6 cellular contexts compared by ENCODE assay signal in the genomic region with DNA sequence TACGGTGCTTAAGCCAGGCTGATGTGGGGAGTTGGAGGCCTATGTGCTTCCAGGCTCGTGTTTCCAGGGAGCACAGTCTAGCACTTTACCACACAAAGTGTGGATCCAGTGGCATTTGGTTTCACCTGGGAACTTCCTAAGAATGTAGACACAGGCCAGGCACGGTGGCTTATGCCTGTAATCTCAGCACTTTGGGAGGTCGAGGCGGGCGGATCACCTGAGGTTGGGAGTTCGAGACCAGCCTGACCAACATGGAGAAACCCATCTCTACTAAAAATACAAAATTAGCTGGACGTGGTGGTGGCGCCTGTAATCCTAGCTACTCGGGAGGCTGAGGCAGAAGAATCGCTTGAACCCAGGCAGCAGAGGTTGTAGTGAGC. TPM values are rescaled to one million over a fixed set of nuclear protein-coding genes. Genes with fewer than 3 reads are reported as not detected.
DNase-seq lines count a peak whose midpoint lies in the region; ATAC-seq and TF ChIP-seq lines count a peak whose summit lies in the region.
"Not testable (repeated sequence)": the region's sequence is repeated elsewhere in the genome, so short reads cannot be mapped to it uniquely, and the experiment has no call there.

No MANE protein-coding gene starts in this region.

- not testable (repeated sequence) for H3K27ac ChIP-seq in CD8-positive, alpha-beta T cell (ENCODE audit: low read depth, low read length); mesendoderm (ENCODE audit: low read depth, low read length)

- WGBS in mesendoderm (ENCODE audit: extremely low coverage, insufficient coverage, low lambda C conversion rate), result no CpG with 5 or more reads among the region's 11 CpGs

- CTCF ChIA-PET in CD8-positive, alpha-beta T cell (lab: Charles Lee), result interaction anchor here (0.7 to 16.6 kb wide), 7 partner anchors 12 to 532 kb away, joined by 3 to 136 read pairs (median 3); no protein-coding TSS in a partner anchor

- not testable (repeated sequence) for H3K27me3 ChIP-seq in CD8-positive, alpha-beta T cell (ENCODE audit: insufficient read depth, low read length); mesendoderm (ENCODE audit: insufficient read depth, low read length, poor library complexity)

- peaks cover 52% of the 10 kb centered on the region for H3K36me3 ChIP-seq in CD8-positive, alpha-beta T cell (ENCODE audit: insufficient read depth, low read length)
- peaks cover 14% of the 10 kb centered on the region for H3K36me3 ChIP-seq in mesendoderm (ENCODE audit: control insufficient read depth, insufficient read depth, low read length)

- not testable (repeated sequence) for H3K9me3 ChIP-seq in CD8-positive, alpha-beta T cell (ENCODE audit: low read length)

- TF ChIP-seq CTCF in CD8-positive, alpha-beta T cell (IDR thresholded peaks at IDR 0.05); brain (conservative IDR thresholded peaks at IDR 0.05): not testable (repeated sequence)

- ATAC-seq in CD8-positive, alpha-beta T cell; activated T-helper 17 cell treated with anti-CD3 and anti-CD28 coated beads, Interleukin-2, amount 50 U/mL, for 72 hours (replicated peaks); stimulated activated naive CD8-positive, alpha-beta T cell treated with anti-CD3 and anti-CD28 coated beads, Interleukin-15, amount 100 ng/mL, for 72 hours: not testable (repeated sequence)

- not testable (repeated sequence) for H2AK5ac ChIP-seq in mesendoderm (ENCODE audit: low read length)

- H3K27ac Mint-ChIP-seq in CD8-positive, alpha-beta T cell, result peak overlapping the region; percentile 90
- H3K27ac Mint-ChIP-seq in T-helper 2 cell treated with Interferon-gamma antibody and Interleukin-4, amounts not matched to agents 5 μg/mL and 100 μg/mL, for 36 hours, result peak overlapping the region; percentile 22
- peak overlapping the region; percentile 80 for H3K27ac Mint-ChIP-seq in activated T-helper 17 cell treated with anti-CD3 and anti-CD28 coated beads, Interleukin-2, amount 50 U/mL, for 72 hours
- peak overlapping the region in 1 of 5 experiments; percentile 40 for H3K27ac Mint-ChIP-seq in brain
- peak overlapping the region in 1 of 2 donors; percentile 61 for H3K27ac Mint-ChIP-seq in stimulated activated naive CD8-positive, alpha-beta T cell treated with anti-CD3 and anti-CD28 coated beads, Interleukin-15, amount 100 ng/mL, for 72 hours

- H3K79me1 ChIP-seq in mesendoderm (ENCODE audit: low read length), result peaks cover 26% of the 10 kb centered on the region

- H3K36me3 Mint-ChIP-seq in CD8-positive, alpha-beta T cell, result peaks cover 89% of the 10 kb centered on the region
- H3K36me3 Mint-ChIP-seq in T-helper 2 cell treated with Interferon-gamma antibody and Interleukin-4, amounts not matched to agents 5 μg/mL and 100 μg/mL, for 36 hours (ENCODE audit: low read depth), result peaks cover 83% of the 10 kb centered on the region
- H3K36me3 Mint-ChIP-seq in activated T-helper 17 cell treated with anti-CD3 and anti-CD28 coated beads, Interleukin-2, amount 50 U/mL, for 72 hours (ENCODE audit: low read depth), result peaks cover 100% of the 10 kb centered on the region
- peaks cover 87% of the 10 kb centered on the region for H3K36me3 Mint-ChIP-seq in brain

- H3K4me1 Mint-ChIP-seq in CD8-positive, alpha-beta T cell (ENCODE audit: low read depth), result peaks cover 81% of the 10 kb centered on the region
- H3K4me1 Mint-ChIP-seq in T-helper 2 cell treated with Interferon-gamma antibody and Interleukin-4, amounts not matched to agents 5 μg/mL and 100 μg/mL, for 36 hours (ENCODE audit: low read depth), result peaks cover 61% of the 10 kb centered on the region
- H3K4me1 Mint-ChIP-seq in activated T-helper 17 cell treated with anti-CD3 and anti-CD28 coated beads, Interleukin-2, amount 50 U/mL, for 72 hours, result peaks cover 51% of the 10 kb centered on the region
- H3K4me1 Mint-ChIP-seq in brain, result peaks cover 90% of the 10 kb centered on the region
- H3K4me1 Mint-ChIP-seq in stimulated activated naive CD8-positive, alpha-beta T cell treated with anti-CD3 and anti-CD28 coated beads, Interleukin-15, amount 100 ng/mL, for 72 hours, result peaks cover 69% of the 10 kb centered on the region

- H2BK5ac ChIP-seq in mesendoderm (ENCODE audit: low read length), result not testable (repeated sequence)

- not testable (repeated sequence) for H2BK15ac ChIP-seq in mesendoderm (replicated peaks; ENCODE audit: low read depth)

- not testable (repeated sequence) for H3K23ac ChIP-seq in mesendoderm (ENCODE audit: low read length)

- not testable (repeated sequence) for H4K8ac ChIP-seq in mesendoderm (ENCODE audit: low read depth, low read length)

- intact Hi-C loops in CD8-positive, alpha-beta T cell (cut with DNase I, micrococcal nuclease), result not testable (repeated sequence)

- H3K18ac ChIP-seq in mesendoderm (ENCODE audit: low read length), result not testable (repeated sequence)

- H2BK120ac ChIP-seq in mesendoderm (ENCODE audit: low read depth, low read length), result not testable (repeated sequence)

- H3K79me2 ChIP-seq in mesendoderm (ENCODE audit: control insufficient read depth, insufficient read depth, low read length), result peaks cover 25% of the 10 kb centered on the region

- H3K27me3 Mint-ChIP-seq in CD8-positive, alpha-beta T cell (ENCODE audit: low read depth); T-helper 2 cell treated with Interferon-gamma antibody and Interleukin-4, amounts not matched to agents 5 μg/mL and 100 μg/mL, for 36 hours (ENCODE audit: low read depth); activated T-helper 17 cell treated with anti-CD3 and anti-CD28 coated beads, Interleukin-2, amount 50 U/mL, for 72 hours; stimulated activated naive CD8-positive, alpha-beta T cell treated with anti-CD3 and anti-CD28 coated beads, Interleukin-15, amount 100 ng/mL, for 72 hours: not testable (repeated sequence)
- H3K27me3 Mint-ChIP-seq in brain, result peaks cover 15% of the 10 kb centered on the region

- peak overlapping the region; percentile 95 for H3K4me3 Mint-ChIP-seq in CD8-positive, alpha-beta T cell
- peak overlapping the region; percentile 97 for H3K4me3 Mint-ChIP-seq in T-helper 2 cell treated with Interferon-gamma antibody and Interleukin-4, amounts not matched to agents 5 μg/mL and 100 μg/mL, for 36 hours
- peak overlapping the region; percentile 97 for H3K4me3 Mint-ChIP-seq in activated T-helper 17 cell treated with anti-CD3 and anti-CD28 coated beads, Interleukin-2, amount 50 U/mL, for 72 hours
- peak overlapping the region in 4 of 5 experiments; percentile 40 to 69 (median 55) for H3K4me3 Mint-ChIP-seq in brain
- peak overlapping the region; percentile 95 to 97 for H3K4me3 Mint-ChIP-seq in stimulated activated naive CD8-positive, alpha-beta T cell treated with anti-CD3 and anti-CD28 coated beads, Interleukin-15, amount 100 ng/mL, for 72 hours

- H3K9ac ChIP-seq in mesendoderm (ENCODE audit: low read length), result not testable (repeated sequence)

- not testable (repeated sequence) for H4K5ac ChIP-seq in mesendoderm (ENCODE audit: low read length)

- peak overlapping the region; percentile 1 for H3K4me3 ChIP-seq in CD8-positive, alpha-beta T cell (ENCODE audit: low read depth, low read length)
- H3K4me3 ChIP-seq in mesendoderm (ENCODE audit: low read length), result not testable (repeated sequence)

- not testable (repeated sequence) for H3K4ac ChIP-seq in mesendoderm (ENCODE audit: low read depth, low read length)

- DNase-seq in CD8-positive, alpha-beta T cell; T-helper 2 cell treated with Interferon-gamma antibody and Interleukin-4, amounts not matched to agents 5 μg/mL and 100 μg/mL, for 36 hours (ENCODE audit: low spot score); stimulated activated naive CD8-positive, alpha-beta T cell treated with anti-CD3 and anti-CD28 coated beads, Interleukin-15, amount 100 ng/mL, for 72 hours: not testable (repeated sequence)
- DNase-seq in mesendoderm, result peak; percentile 38

- POLR2A ChIA-PET in CD8-positive, alpha-beta T cell (lab: Charles Lee), result interaction anchor here (0.6 kb wide), 1 partner anchor 519 kb away, joined by 4 read pairs; no protein-coding TSS in a partner anchor

- not testable (repeated sequence) for H3K56ac ChIP-seq in mesendoderm (ENCODE audit: low read length)

- peaks cover 78% of the 10 kb centered on the region for H3K4me1 ChIP-seq in CD8-positive, alpha-beta T cell (ENCODE audit: insufficient read depth, low read length)
- not testable (repeated sequence) for H3K4me1 ChIP-seq in mesendoderm (ENCODE audit: control insufficient read depth, low read depth, low read length)

- not testable (repeated sequence) for H3K9me3 Mint-ChIP-seq in CD8-positive, alpha-beta T cell; T-helper 2 cell treated with Interferon-gamma antibody and Interleukin-4, amounts not matched to agents 5 μg/mL and 100 μg/mL, for 36 hours; activated T-helper 17 cell treated with anti-CD3 and anti-CD28 coated beads, Interleukin-2, amount 50 U/mL, for 72 hours; brain; stimulated activated naive CD8-positive, alpha-beta T cell treated with anti-CD3 and anti-CD28 coated beads, Interleukin-15, amount 100 ng/mL, for 72 hours

- not testable (repeated sequence) for H3K4me2 ChIP-seq in mesendoderm (ENCODE audit: low read length)

RNA-seq across cellular contexts. Expression of a gene that starts 3.8 kb away (rescaled TPM):
- 100 to 1,000 TPM; 127 to 128 TPM for total RNA-seq in CD8-positive, alpha-beta T cell
- 100 to 1,000 TPM; 109 to 139 TPM for total RNA-seq in activated T-helper 17 cell treated with anti-CD3 and anti-CD28 coated beads, Interleukin-2, amount 50 U/mL, for 72 hours
- polyA plus RNA-seq in brain (ENCODE audit: insufficient read depth, low read depth, low replicate concordance), result 80.0 TPM
- polyA plus RNA-seq in mesendoderm (2013, experiment 1 of 2), result 40.7 TPM
- polyA plus RNA-seq in mesendoderm (2013, experiment 2 of 2), result 39.8 TPM

RNA-seq across cellular contexts. Expression of a gene that starts 30.4 kb away (rescaled TPM):
- 10 to 100 TPM; 19.0 to 19.6 TPM for total RNA-seq in CD8-positive, alpha-beta T cell
- 10 to 100 TPM; 28.4 to 34.5 TPM for total RNA-seq in activated T-helper 17 cell treated with anti-CD3 and anti-CD28 coated beads, Interleukin-2, amount 50 U/mL, for 72 hours
- polyA plus RNA-seq in brain (ENCODE audit: insufficient read depth, low read depth, low replicate concordance), result 33.3 TPM
- polyA plus RNA-seq in mesendoderm (2013, experiment 1 of 2), result 6.9 TPM
- 7.5 TPM for polyA plus RNA-seq in mesendoderm (2013, experiment 2 of 2)

RNA-seq across cellular contexts. Expression of a gene that starts 30.6 kb away (rescaled TPM):
- 10 to 100 TPM; 10.8 to 12.1 TPM for total RNA-seq in CD8-positive, alpha-beta T cell
- 10 to 100 TPM; 13.4 to 17.5 TPM for total RNA-seq in activated T-helper 17 cell treated with anti-CD3 and anti-CD28 coated beads, Interleukin-2, amount 50 U/mL, for 72 hours
- 14.6 TPM for polyA plus RNA-seq in brain (ENCODE audit: insufficient read depth, low read depth, low replicate concordance)
- polyA plus RNA-seq in mesendoderm (2013, experiment 1 of 2), result 5.0 TPM
- 4.7 TPM for polyA plus RNA-seq in mesendoderm (2013, experiment 2 of 2)
